Comparison of ENCODE assay signal across 22 cellular contexts in genomic region chr1:232290570-232290969, GRCh38.
"Had no signal": no experiment of that assay in that cellular context is flagged by ENCODE, and none has a peak within 500 bp of the region (broad histone marks: within the 10 kb centered on the region; RNA-seq: fewer than 3 reads in every experiment).

No MANE protein-coding gene starts in this region.

- H3K27ac ChIP-seq: neural progenitor cell, ovary, parathyroid adenoma, psoas muscle, right lobe of liver, stomach, testis, tibial artery, upper lobe of right lung, uterus had no signal

- H3K36me3 ChIP-seq: neural progenitor cell, ovary, right lobe of liver, sigmoid colon, stomach, tibial artery, transverse colon, upper lobe of right lung, uterus had no signal

- FAIRE-seq: small intestine had no signal

- H3K9me3 ChIP-seq: ovary, psoas muscle, right lobe of liver, sigmoid colon, stomach, testis, tibial artery, transverse colon, upper lobe of right lung, uterus had no signal

- H3K4me3 ChIP-seq: neural progenitor cell, ovary, psoas muscle, right lobe of liver, sigmoid colon, stomach, testis, tibial artery, transverse colon, upper lobe of right lung, uterus had no signal

- H3K27me3 ChIP-seq: neural progenitor cell, ovary, right lobe of liver, sigmoid colon, stomach, testis, tibial artery, transverse colon, upper lobe of right lung, uterus had no signal

- DNase-seq: natural killer cell; occipital lobe; ovary; posterior cingulate gyrus; right lobe of liver; small intestine; stimulated activated CD4-positive, alpha-beta T cell treated with anti-CD3 and anti-CD28 coated beads, Interleukin-15, amount 100 ng/mL, for 24 hours; stimulated activated CD4-positive, alpha-beta T cell treated with anti-CD3 and anti-CD28 coated beads, Interleukin-2, amount 100 ng/mL, for 24 hours; stimulated activated CD4-positive, alpha-beta T cell treated with anti-CD3 and anti-CD28 coated beads, Interleukin-2, amount 100 ng/mL, for 48 hours; stimulated activated CD4-positive, alpha-beta T cell treated with anti-CD3 and anti-CD28 coated beads, Interleukin-4, amount 100 ng/mL, for 24 hours; stimulated activated naive B cell treated with anti-CD40 and anti-IgM and Interleukin-4, amounts not matched to agents 10 μg/mL and 1 μg/mL and 100 μg/mL, for 72 hours; stimulated activated naive CD4-positive, alpha-beta T cell treated with Interleukin-2 at 50 U/mL for 16 hours; stomach; testis; transverse colon; upper lobe of right lung; uterus had no signal

- H3K4me1 ChIP-seq: parathyroid adenoma, psoas muscle, right lobe of liver, stomach, uterus had no signal
